In genomic region chr6:11333292-11333849, GRCh38 we compare ENCODE assay signal across 12 cellular contexts.
DNase-seq lines count a peak whose midpoint lies in the region; ATAC-seq, FAIRE-seq and TF ChIP-seq lines count a peak whose summit lies in the region.
"Had no signal": no experiment of that assay in that cellular context is flagged by ENCODE, and none has a peak within 500 bp of the region (broad histone marks: within the 10 kb centered on the region; RNA-seq: fewer than 3 reads in every experiment).

No MANE protein-coding gene starts in this region.

- CTCF ChIA-PET in HEK293T (lab: Yijun Ruan, JAX) = no interaction called here

- DNase-seq in G401 (ENCODE audit: low spot score) = peak; percentile 9
- no peak for DNase-seq in GM19239 (ENCODE audit: insufficient read length, low spot score)
- DNase-seq in activated naive CD8-positive, alpha-beta T cell treated with anti-CD3 and anti-CD28 coated beads, Interleukin-2, amount 50 U/mL, for 24 hours = no peak
- DNase-seq in HK-2 (ENCODE audit: unreplicated experiment) = no peak
- no peak for DNase-seq in C1 segment of cervical spinal cord (lab: John Stamatoyannopoulos, UW)
- no peak for DNase-seq in DMS53 treated with DMSO at 0.1 percent for 48 hours (lab: John Stamatoyannopoulos, UW; ENCODE audit: unreplicated experiment)
- DNase-seq in HEK293T (ENCODE audit: extremely low spot score) = no peak
- DNase-seq: central memory CD4-positive, alpha-beta T cell; esophagus squamous epithelium; NCI-H69 had no signal

- in situ Hi-C loops in G401 (cut with HindIII; ENCODE audit: low sequenced_read_pairs) = no loop called here

- no peaks in the 10 kb centered on the region for H3K9me3 Mint-ChIP-seq in activated naive CD8-positive, alpha-beta T cell treated with anti-CD3 and anti-CD28 coated beads, Interleukin-2, amount 50 U/mL, for 24 hours
- H3K9me3 Mint-ChIP-seq: IgD-negative memory B cell had no signal

- H3K27me3 Mint-ChIP-seq in activated naive CD8-positive, alpha-beta T cell treated with anti-CD3 and anti-CD28 coated beads, Interleukin-2, amount 50 U/mL, for 24 hours = no peaks in the 10 kb centered on the region
- H3K27me3 Mint-ChIP-seq: IgD-negative memory B cell had no signal

- peak; percentile 46 for ATAC-seq in HG03342 (IDR thresholded peaks at IDR 0.05; ENCODE audit: unreplicated experiment)
- ATAC-seq in activated naive CD8-positive, alpha-beta T cell treated with anti-CD3 and anti-CD28 coated beads, Interleukin-2, amount 50 U/mL, for 24 hours = no peak

- H3K4me1 Mint-ChIP-seq in activated naive CD8-positive, alpha-beta T cell treated with anti-CD3 and anti-CD28 coated beads, Interleukin-2, amount 50 U/mL, for 24 hours = peaks cover 69% of the 10 kb centered on the region

- POLR2A ChIA-PET in HEK293T (lab: Yijun Ruan, JAX) = no interaction called here

- H3K36me3 Mint-ChIP-seq in activated naive CD8-positive, alpha-beta T cell treated with anti-CD3 and anti-CD28 coated beads, Interleukin-2, amount 50 U/mL, for 24 hours (ENCODE audit: low read depth) = peaks cover 32% of the 10 kb centered on the region

- H3K27ac Mint-ChIP-seq in activated naive CD8-positive, alpha-beta T cell treated with anti-CD3 and anti-CD28 coated beads, Interleukin-2, amount 50 U/mL, for 24 hours = peak overlapping the region; percentile 53

- H3K4me3 Mint-ChIP-seq in activated naive CD8-positive, alpha-beta T cell treated with anti-CD3 and anti-CD28 coated beads, Interleukin-2, amount 50 U/mL, for 24 hours = no peak overlapping the region

- FAIRE-seq in GM19239 (lab: Jason Lieb, UNC) = peak; percentile 81

TF ChIP-seq in HEK293T, 16 proteins besides CTCF, POLR2A, EP300 and RAD21:
- no peak for TF ChIP-seq BHLHE40 (IDR thresholded peaks at IDR 0.05; ENCODE audit: borderline replicate concordance)
- no peak for TF ChIP-seq FOXA1 (IDR thresholded peaks at IDR 0.05)
- no peak for TF ChIP-seq TARDBP (IDR thresholded peaks at IDR 0.05)
- TF ChIP-seq SUZ12 (IDR thresholded peaks at IDR 0.05) = no peak
- TF ChIP-seq ELF4 (IDR thresholded peaks at IDR 0.05) = no peak
- TF ChIP-seq L3MBTL2 (conservative IDR thresholded peaks at IDR 0.05) = no peak
- no peak for TF ChIP-seq ARNT (IDR thresholded peaks at IDR 0.05)
- TF ChIP-seq SP1 (IDR thresholded peaks at IDR 0.05) = no peak
- no peak for TF ChIP-seq FOXK2 (IDR thresholded peaks at IDR 0.05)
- TF ChIP-seq LEF1 (IDR thresholded peaks at IDR 0.05; ENCODE audit: borderline replicate concordance) = no peak
